ENCODE assay signal across 8 cellular contexts in genomic region chr19:57850553-57851017, GRCh38. TPM values are rescaled to one million over a fixed set of nuclear protein-coding genes. Genes with fewer than 3 reads are reported as not detected.
DNase-seq lines count a peak whose midpoint lies in the region; ATAC-seq and FAIRE-seq lines count a peak whose summit lies in the region.

No MANE protein-coding gene starts in this region.

- H3K27me3 Mint-ChIP-seq in CD8-positive, alpha-beta memory T cell: no peaks in the 10 kb centered on the region
- H3K27me3 Mint-ChIP-seq in activated T-helper 2 cell treated with anti-CD3 and anti-CD28 coated beads, Interferon-gamma antibody, Interleukin-2, Interleukin-4, amounts not matched to agents 10 μg/mL and 5 μg/mL and 100 μg/mL, durations not matched to agents 14 hours and 24 hours and 36 hours (ENCODE audit: low read depth): no peaks in the 10 kb centered on the region

- H3K27ac ChIP-seq in CD8-positive, alpha-beta memory T cell (ENCODE audit: low read depth, low read length): peak overlapping the region; percentile 90
- peak overlapping the region; percentile 33 for H3K27ac ChIP-seq in skeletal muscle tissue (ENCODE audit: low read depth, low read length)

- peak overlapping the region; percentile 93 to 98 (median 96) for H3K27ac Mint-ChIP-seq in CD8-positive, alpha-beta memory T cell
- H3K27ac Mint-ChIP-seq in activated T-helper 2 cell treated with anti-CD3 and anti-CD28 coated beads, Interferon-gamma antibody, Interleukin-2, Interleukin-4, amounts not matched to agents 10 μg/mL and 5 μg/mL and 100 μg/mL, durations not matched to agents 14 hours and 24 hours and 36 hours: peak overlapping the region; percentile 91

- H3K36me3 ChIP-seq in CD8-positive, alpha-beta memory T cell (ENCODE audit: insufficient read depth, low read length): peaks cover 3% of the 10 kb centered on the region
- H3K36me3 ChIP-seq in iPS-15b (ENCODE audit: control insufficient read depth, insufficient read depth, low read length) (no peaks in the 10 kb centered on the region), skeletal muscle tissue (ENCODE audit: control insufficient read depth in 3 of 3, insufficient read depth in 3 of 3, low read length in 3 of 3) (peaks cover 0 to 4% (median 0%) of the 10 kb centered on the region in 3 donors)

- peaks cover 0 to 12% (median 6%) of the 10 kb centered on the region in 5 donors for H3K9me3 Mint-ChIP-seq in CD8-positive, alpha-beta memory T cell
- H3K9me3 Mint-ChIP-seq in activated T-helper 2 cell treated with anti-CD3 and anti-CD28 coated beads, Interferon-gamma antibody, Interleukin-2, Interleukin-4, amounts not matched to agents 10 μg/mL and 5 μg/mL and 100 μg/mL, durations not matched to agents 14 hours and 24 hours and 36 hours: peaks cover 19% of the 10 kb centered on the region

- POLR2A ChIA-PET in CD8-positive, alpha-beta memory T cell (lab: Charles Lee): interaction anchor here (1.1 kb wide), 1 partner anchor 266 kb away, joined by 3 read pairs; the partner anchor contains the start of gene ZIK1

- H3K36me3 Mint-ChIP-seq in CD8-positive, alpha-beta memory T cell: peaks cover 19 to 42% (median 24%) of the 10 kb centered on the region in 3 donors
- peaks cover 69% of the 10 kb centered on the region for H3K36me3 Mint-ChIP-seq in activated T-helper 2 cell treated with anti-CD3 and anti-CD28 coated beads, Interferon-gamma antibody, Interleukin-2, Interleukin-4, amounts not matched to agents 10 μg/mL and 5 μg/mL and 100 μg/mL, durations not matched to agents 14 hours and 24 hours and 36 hours (ENCODE audit: low read depth)

- peaks cover 16% of the 10 kb centered on the region for H3K4me1 ChIP-seq in CD8-positive, alpha-beta memory T cell (ENCODE audit: insufficient read depth, low read length)
- H3K4me1 ChIP-seq in iPS-15b (ENCODE audit: control insufficient read depth, insufficient read depth, low read length): peaks cover 6% of the 10 kb centered on the region
- peaks cover 8 to 21% (median 9%) of the 10 kb centered on the region in 3 donors for H3K4me1 ChIP-seq in skeletal muscle tissue (ENCODE audit: control insufficient read depth in 3 of 3, insufficient read depth in 3 of 3, low read length in 3 of 3)

- peaks cover 27 to 39% (median 38%) of the 10 kb centered on the region in 3 donors for H3K4me1 Mint-ChIP-seq in CD8-positive, alpha-beta memory T cell
- H3K4me1 Mint-ChIP-seq in activated T-helper 2 cell treated with anti-CD3 and anti-CD28 coated beads, Interferon-gamma antibody, Interleukin-2, Interleukin-4, amounts not matched to agents 10 μg/mL and 5 μg/mL and 100 μg/mL, durations not matched to agents 14 hours and 24 hours and 36 hours (ENCODE audit: low read depth): peaks cover 19% of the 10 kb centered on the region

- DNase-seq in CD8-positive, alpha-beta memory T cell: no peak
- DNase-seq in Jurkat, Clone E6-1 (ENCODE audit: low read depth, low spot score): no peak
- DNase-seq in activated T-helper 2 cell treated with anti-CD3 and anti-CD28 coated beads, Interferon-gamma antibody, Interleukin-2, Interleukin-4, amounts not matched to agents 10 μg/mL and 5 μg/mL and 100 μg/mL, durations not matched to agents 14 hours and 24 hours and 36 hours (ENCODE audit: low spot score): no peak
- no peak for DNase-seq in central memory CD4-positive, alpha-beta T cell
- DNase-seq in GM19239 (ENCODE audit: insufficient read length, low spot score): no peak

- no peak for FAIRE-seq in GM19239 (lab: Jason Lieb, UNC)

- peak overlapping the region; percentile 87 for H3K4me3 ChIP-seq in CD8-positive, alpha-beta memory T cell (ENCODE audit: low read length)
- peak overlapping the region; percentile 79 for H3K4me3 ChIP-seq in Jurkat, Clone E6-1 (ENCODE audit: low read length)
- H3K4me3 ChIP-seq in iPS-15b (ENCODE audit: low read depth, low read length) (peak overlapping the region; percentile 97), skeletal muscle tissue (ENCODE audit: low read length in 3 of 3) (peak overlapping the region; percentile 70 to 84 (median 76))

- peak overlapping the region; percentile 91 to 99 (median 95) for H3K4me3 Mint-ChIP-seq in CD8-positive, alpha-beta memory T cell
- H3K4me3 Mint-ChIP-seq in activated T-helper 2 cell treated with anti-CD3 and anti-CD28 coated beads, Interferon-gamma antibody, Interleukin-2, Interleukin-4, amounts not matched to agents 10 μg/mL and 5 μg/mL and 100 μg/mL, durations not matched to agents 14 hours and 24 hours and 36 hours (ENCODE audit: low read depth): peak overlapping the region; percentile 92

- H3K27me3 ChIP-seq in CD8-positive, alpha-beta memory T cell (ENCODE audit: insufficient read depth, low read length, poor library complexity, severe bottlenecking): no peaks in the 10 kb centered on the region
- H3K27me3 ChIP-seq in iPS-15b (ENCODE audit: control insufficient read depth, insufficient read depth, low read length): no peaks in the 10 kb centered on the region
- H3K27me3 ChIP-seq in skeletal muscle tissue (ENCODE audit: control insufficient read depth in 3 of 3, insufficient read depth in 3 of 3, low read length in 3 of 3): no peaks in the 10 kb centered on the region

- ATAC-seq in HG02884 (IDR thresholded peaks at IDR 0.05; ENCODE audit: unreplicated experiment): no peak

- intact Hi-C loops in activated T-helper 2 cell treated with anti-CD3 and anti-CD28 coated beads, Interferon-gamma antibody, Interleukin-2, Interleukin-4, amounts not matched to agents 10 μg/mL and 5 μg/mL and 100 μg/mL, durations not matched to agents 14 hours and 24 hours and 36 hours (cut with micrococcal nuclease): loop anchor here (10.0 kb wide), 1 partner anchor 64 kb away; the partner anchor contains the start of gene ZNF417

- H3K9me3 ChIP-seq in CD8-positive, alpha-beta memory T cell (ENCODE audit: low read length): no peaks in the 10 kb centered on the region
- H3K9me3 ChIP-seq in iPS-15b (ENCODE audit: control insufficient read depth, insufficient read depth, low read length) (no peaks in the 10 kb centered on the region), skeletal muscle tissue (ENCODE audit: control insufficient read depth in 3 of 3, low read length in 3 of 3) (no peaks in the 10 kb centered on the region)

- H3K9ac ChIP-seq in iPS-15b (ENCODE audit: low read depth, low read length): peak overlapping the region; percentile 98
- H3K9ac ChIP-seq in skeletal muscle tissue (ENCODE audit: low read depth in 1 of 3, low read length in 3 of 3): peak overlapping the region; percentile 80 to 85 (median 84)

- CTCF ChIA-PET in CD8-positive, alpha-beta memory T cell (lab: Charles Lee): no interaction called here

RNA-seq across cellular contexts. Expression of gene ZNF587, which starts 0.9 kb away (rescaled TPM):
- total RNA-seq in CD8-positive, alpha-beta memory T cell: 10 to 100 TPM; 24.2 to 27.2 TPM
- polyA plus RNA-seq in CD8-positive, alpha-beta memory T cell: 4.8 TPM
- polyA plus RNA-seq in Jurkat, Clone E6-1 (2012; ENCODE audit: insufficient read depth, insufficient read length): 8.6 TPM
- total RNA-seq in activated T-helper 2 cell treated with anti-CD3 and anti-CD28 coated beads, Interferon-gamma antibody, Interleukin-2, Interleukin-4, amounts not matched to agents 10 μg/mL and 5 μg/mL and 100 μg/mL, durations not matched to agents 14 hours and 24 hours and 36 hours: 29.7 and 32.1 TPM in 2 replicates
- total RNA-seq in skeletal muscle tissue: 18.8 TPM

RNA-seq across cellular contexts. Expression of gene ZNF587B, which starts 20.5 kb away (rescaled TPM):
- total RNA-seq in CD8-positive, alpha-beta memory T cell: 10 to 100 TPM; 24.8 to 25.4 TPM
- 1.4 TPM for polyA plus RNA-seq in CD8-positive, alpha-beta memory T cell
- polyA plus RNA-seq in Jurkat, Clone E6-1 (2012; ENCODE audit: insufficient read depth, insufficient read length): 5.1 TPM
- total RNA-seq in activated T-helper 2 cell treated with anti-CD3 and anti-CD28 coated beads, Interferon-gamma antibody, Interleukin-2, Interleukin-4, amounts not matched to agents 10 μg/mL and 5 μg/mL and 100 μg/mL, durations not matched to agents 14 hours and 24 hours and 36 hours: 20.8 and 21.3 TPM in 2 replicates
- 17.2 TPM for total RNA-seq in skeletal muscle tissue

RNA-seq across cellular contexts. Expression of gene ZNF552, which starts 35.9 kb away (rescaled TPM):
- 10 to 100 TPM in 1 of 2 experiments, 1 to 10 TPM in 1; 7.2 to 10.6 TPM for total RNA-seq in CD8-positive, alpha-beta memory T cell
- 11.3 TPM for polyA plus RNA-seq in CD8-positive, alpha-beta memory T cell
- 8.3 TPM for polyA plus RNA-seq in Jurkat, Clone E6-1 (2012; ENCODE audit: insufficient read depth, insufficient read length)
- total RNA-seq in activated T-helper 2 cell treated with anti-CD3 and anti-CD28 coated beads, Interferon-gamma antibody, Interleukin-2, Interleukin-4, amounts not matched to agents 10 μg/mL and 5 μg/mL and 100 μg/mL, durations not matched to agents 14 hours and 24 hours and 36 hours: 7.2 and 8.5 TPM in 2 replicates
- total RNA-seq in skeletal muscle tissue: 7.3 TPM

RNA-seq across cellular contexts. Expression of gene ZNF814, which starts 38.3 kb away (rescaled TPM):
- total RNA-seq in CD8-positive, alpha-beta memory T cell: 10 to 100 TPM; 38.5 to 38.7 TPM
- 21.2 TPM for polyA plus RNA-seq in CD8-positive, alpha-beta memory T cell
- 8.7 TPM for polyA plus RNA-seq in Jurkat, Clone E6-1 (2012; ENCODE audit: insufficient read depth, insufficient read length)
- total RNA-seq in activated T-helper 2 cell treated with anti-CD3 and anti-CD28 coated beads, Interferon-gamma antibody, Interleukin-2, Interleukin-4, amounts not matched to agents 10 μg/mL and 5 μg/mL and 100 μg/mL, durations not matched to agents 14 hours and 24 hours and 36 hours: 11.4 and 12.3 TPM in 2 replicates
- total RNA-seq in skeletal muscle tissue: 13.0 TPM
